In genomic region chr3:41578798-41579197, GRCh38 we compare ENCODE assay signal across 36 cellular contexts.
"Had no signal": no experiment of that assay in that cellular context is flagged by ENCODE, and none has a peak within 500 bp of the region (broad histone marks: within the 10 kb centered on the region; RNA-seq: fewer than 3 reads in every experiment).

No MANE protein-coding gene starts in this region.

- ATAC-seq: activated CD8-positive, alpha-beta T cell treated with anti-CD3 and anti-CD28 coated beads for 36 hours; activated naive CD8-positive, alpha-beta T cell treated with anti-CD3 and anti-CD28 coated beads, Interleukin-2, amount 50 U/mL, for 24 hours; activated T-cell treated with anti-CD3 and anti-CD28 coated beads, Interleukin-2, amount 50 U/mL, for 4 hours; activated T-cell treated with anti-CD3 and anti-CD28 coated beads, Interleukin-2, amount 50 U/mL, for 72 hours; activated T-helper 17 cell treated with anti-CD3 and anti-CD28 coated beads, Interleukin-2, amount 50 U/mL, for 72 hours; body of pancreas had no signal

- H3K27ac Mint-ChIP-seq: activated B cell treated with CpG ODN at 0.5 μM for 24 hours; activated CD4-positive, alpha-beta memory T cell treated with anti-CD3 and anti-CD28 coated beads for 36 hours; activated CD4-positive, alpha-beta T cell treated with anti-CD3 and anti-CD28 coated beads, Interleukin-2, amount 10 ng/mL, durations not matched to agents 24 days and 14 days; activated CD8-positive, alpha-beta T cell treated with anti-CD3 and anti-CD28 coated beads for 36 hours; activated naive CD4-positive, alpha-beta T cell treated with anti-CD3 and anti-CD28 coated beads for 36 hours; activated naive CD8-positive, alpha-beta T cell; activated naive CD8-positive, alpha-beta T cell treated with anti-CD3 and anti-CD28 coated beads, Interleukin-2, amount 10 ng/mL, durations not matched to agents 7 days and 5 days; activated naive CD8-positive, alpha-beta T cell treated with anti-CD3 and anti-CD28 coated beads, Interleukin-2, amount 50 U/mL, for 24 hours; activated T-cell treated with anti-CD3 and anti-CD28 coated beads, Interleukin-2, amount 50 U/mL, for 72 hours; activated T-helper 1 cell treated with anti-CD3 and anti-CD28 coated beads, Interleukin-12 subunit alpha, Interleukin-12 subunit beta, Interleukin-2, Interleukin-4 antibody, amounts not matched to agents 30 ng/mL and 10 ng/mL and 1 ng/mL, durations not matched to agents 14 hours and 24 hours and 36 hours; activated T-helper 17 cell treated with anti-CD3 and anti-CD28 coated beads, Interleukin-2, amount 50 U/mL, for 72 hours; T-helper 1 cell treated with Interleukin-12 subunit alpha and Interleukin-12 subunit beta and Interleukin-4 antibody, amounts not matched to agents 30 μg/mL and 1 μg/mL, for 36 hours; T-helper 2 cell treated with Interferon-gamma antibody and Interleukin-4, amounts not matched to agents 5 μg/mL and 100 μg/mL, for 36 hours had no signal

- DNase-seq: activated B cell treated with CpG ODN at 0.5 μM for 24 hours; activated CD4-positive, alpha-beta memory T cell treated with anti-CD3 and anti-CD28 coated beads for 36 hours; activated CD4-positive, alpha-beta T cell treated with anti-CD3 and anti-CD28 coated beads for 4 hours; activated CD4-positive, alpha-beta T cell treated with anti-CD3 and anti-CD28 coated beads, Interleukin-2, amount 10 ng/mL, durations not matched to agents 24 days and 14 days; activated CD4-positive, alpha-beta T cell treated with anti-CD3 and anti-CD28 coated beads, Interleukin-2, amount 50 U/mL, for 1 hour; activated CD4-positive, alpha-beta T cell treated with anti-CD3 and anti-CD28 coated beads, Interleukin-2, amount 50 U/mL, for 4 hours; activated CD4-positive, CD25-positive, alpha-beta regulatory T cell treated with anti-CD3 and anti-CD28 coated beads, Interleukin-2, amount 50 U/mL, for 72 hours; activated CD8-positive, alpha-beta memory T cell treated with anti-CD3 and anti-CD28 coated beads, Interleukin-2, amount 50 U/mL, for 4 hours; activated CD8-positive, alpha-beta T cell treated with anti-CD3 and anti-CD28 coated beads for 36 hours; activated effector memory CD4-positive, alpha-beta T cell treated with anti-CD3 and anti-CD28 coated beads, Interleukin-2, amount 50 U/mL, for 16 hours; activated gamma-delta T cell treated with Interleukin-2 at 50 U/mL for 16 hours; activated naive CD4-positive, alpha-beta T cell; activated naive CD4-positive, alpha-beta T cell treated with anti-CD3 and anti-CD28 coated beads for 36 hours; activated naive CD4-positive, alpha-beta T cell treated with anti-CD3 and anti-CD28 coated beads, Interleukin-2, amount 50 U/mL, for 16 hours; activated naive CD8-positive, alpha-beta T cell treated with anti-CD3 and anti-CD28 coated beads, Interleukin-2, amount 10 ng/mL, durations not matched to agents 7 days and 5 days; activated naive CD8-positive, alpha-beta T cell treated with anti-CD3 and anti-CD28 coated beads, Interleukin-2, amount 50 U/mL, for 24 hours; activated T-cell treated with anti-CD3 and anti-CD28 coated beads for 4 hours; activated T-cell treated with anti-CD3 and anti-CD28 coated beads, Interleukin-2, amount 50 U/mL, for 1 hour; activated T-cell treated with anti-CD3 and anti-CD28 coated beads, Interleukin-2, amount 50 U/mL, for 4 hours; activated T-cell treated with anti-CD3 and anti-CD28 coated beads, Interleukin-2, amount 50 U/mL, for 72 hours; amygdala; anterior cingulate cortex; body of pancreas; brain microvascular endothelial cell; central memory CD4-positive, alpha-beta T cell; T-helper 1 cell; T-helper 2 cell; T-helper 9 cell; WERI-Rb-1 had no signal

- H3K4me3 Mint-ChIP-seq: activated B cell treated with CpG ODN at 0.5 μM for 24 hours; activated CD4-positive, alpha-beta memory T cell treated with anti-CD3 and anti-CD28 coated beads for 36 hours; activated CD4-positive, alpha-beta T cell treated with anti-CD3 and anti-CD28 coated beads, Interleukin-2, amount 10 ng/mL, durations not matched to agents 24 days and 14 days; activated CD8-positive, alpha-beta T cell treated with anti-CD3 and anti-CD28 coated beads for 36 hours; activated naive CD4-positive, alpha-beta T cell treated with anti-CD3 and anti-CD28 coated beads for 36 hours; activated naive CD8-positive, alpha-beta T cell; activated naive CD8-positive, alpha-beta T cell treated with anti-CD3 and anti-CD28 coated beads, Interleukin-2, amount 10 ng/mL, durations not matched to agents 7 days and 5 days; activated naive CD8-positive, alpha-beta T cell treated with anti-CD3 and anti-CD28 coated beads, Interleukin-2, amount 50 U/mL, for 24 hours; activated T-cell treated with anti-CD3 and anti-CD28 coated beads, Interleukin-2, amount 50 U/mL, for 4 hours; activated T-cell treated with anti-CD3 and anti-CD28 coated beads, Interleukin-2, amount 50 U/mL, for 72 hours; activated T-helper 1 cell treated with anti-CD3 and anti-CD28 coated beads, Interleukin-12 subunit alpha, Interleukin-12 subunit beta, Interleukin-2, Interleukin-4 antibody, amounts not matched to agents 30 ng/mL and 10 ng/mL and 1 ng/mL, durations not matched to agents 14 hours and 24 hours and 36 hours; activated T-helper 17 cell treated with anti-CD3 and anti-CD28 coated beads, Interleukin-2, amount 50 U/mL, for 72 hours; T-helper 1 cell treated with Interleukin-12 subunit alpha and Interleukin-12 subunit beta and Interleukin-4 antibody, amounts not matched to agents 30 μg/mL and 1 μg/mL, for 36 hours; T-helper 2 cell treated with Interferon-gamma antibody and Interleukin-4, amounts not matched to agents 5 μg/mL and 100 μg/mL, for 36 hours had no signal

- H3K27ac ChIP-seq: ascending aorta, body of pancreas, brain microvascular endothelial cell, breast epithelium, WERI-Rb-1 had no signal

- H3K27me3 Mint-ChIP-seq: activated B cell treated with CpG ODN at 0.5 μM for 24 hours; activated CD4-positive, alpha-beta memory T cell treated with anti-CD3 and anti-CD28 coated beads for 36 hours; activated CD4-positive, alpha-beta T cell treated with anti-CD3 and anti-CD28 coated beads, Interleukin-2, amount 10 ng/mL, durations not matched to agents 24 days and 14 days; activated CD8-positive, alpha-beta T cell treated with anti-CD3 and anti-CD28 coated beads for 36 hours; activated naive CD8-positive, alpha-beta T cell; activated naive CD8-positive, alpha-beta T cell treated with anti-CD3 and anti-CD28 coated beads, Interleukin-2, amount 10 ng/mL, durations not matched to agents 7 days and 5 days; activated naive CD8-positive, alpha-beta T cell treated with anti-CD3 and anti-CD28 coated beads, Interleukin-2, amount 50 U/mL, for 24 hours; activated T-helper 17 cell treated with anti-CD3 and anti-CD28 coated beads, Interleukin-2, amount 50 U/mL, for 72 hours had no signal

- H3K9me3 ChIP-seq: ascending aorta, body of pancreas, breast epithelium had no signal

- H3K4me1 ChIP-seq: body of pancreas, breast epithelium had no signal

- H3K4me1 Mint-ChIP-seq: activated CD4-positive, alpha-beta T cell treated with anti-CD3 and anti-CD28 coated beads, Interleukin-2, amount 10 ng/mL, durations not matched to agents 24 days and 14 days; activated naive CD8-positive, alpha-beta T cell treated with anti-CD3 and anti-CD28 coated beads, Interleukin-2, amount 10 ng/mL, durations not matched to agents 7 days and 5 days; activated naive CD8-positive, alpha-beta T cell treated with anti-CD3 and anti-CD28 coated beads, Interleukin-2, amount 50 U/mL, for 24 hours; activated T-helper 17 cell treated with anti-CD3 and anti-CD28 coated beads, Interleukin-2, amount 50 U/mL, for 72 hours had no signal

- H3K4me3 ChIP-seq: ascending aorta, body of pancreas, breast epithelium had no signal

- H3K36me3 Mint-ChIP-seq: activated naive CD8-positive, alpha-beta T cell treated with anti-CD3 and anti-CD28 coated beads, Interleukin-2, amount 10 ng/mL, durations not matched to agents 7 days and 5 days had no signal

- H3K36me3 ChIP-seq: ascending aorta, brain microvascular endothelial cell, breast epithelium, WERI-Rb-1 had no signal

- H3K9me3 Mint-ChIP-seq: activated CD4-positive, alpha-beta memory T cell treated with anti-CD3 and anti-CD28 coated beads for 36 hours; activated CD4-positive, alpha-beta T cell treated with anti-CD3 and anti-CD28 coated beads, Interleukin-2, amount 10 ng/mL, durations not matched to agents 24 days and 14 days; activated CD8-positive, alpha-beta T cell treated with anti-CD3 and anti-CD28 coated beads for 36 hours; activated naive CD4-positive, alpha-beta T cell treated with anti-CD3 and anti-CD28 coated beads for 36 hours; activated T-cell treated with anti-CD3 and anti-CD28 coated beads, Interleukin-2, amount 50 U/mL, for 4 hours; activated T-cell treated with anti-CD3 and anti-CD28 coated beads, Interleukin-2, amount 50 U/mL, for 72 hours; activated T-helper 1 cell treated with anti-CD3 and anti-CD28 coated beads, Interleukin-12 subunit alpha, Interleukin-12 subunit beta, Interleukin-2, Interleukin-4 antibody, amounts not matched to agents 30 ng/mL and 10 ng/mL and 1 ng/mL, durations not matched to agents 14 hours and 24 hours and 36 hours; activated T-helper 17 cell treated with anti-CD3 and anti-CD28 coated beads, Interleukin-2, amount 50 U/mL, for 72 hours; T-helper 1 cell treated with Interleukin-12 subunit alpha and Interleukin-12 subunit beta and Interleukin-4 antibody, amounts not matched to agents 30 μg/mL and 1 μg/mL, for 36 hours; T-helper 2 cell treated with Interferon-gamma antibody and Interleukin-4, amounts not matched to agents 5 μg/mL and 100 μg/mL, for 36 hours had no signal

- H3K27me3 ChIP-seq: ascending aorta, body of pancreas, brain microvascular endothelial cell, breast epithelium had no signal
